ENCODE assay signal across 1 cellular context in the genomic region with DNA sequence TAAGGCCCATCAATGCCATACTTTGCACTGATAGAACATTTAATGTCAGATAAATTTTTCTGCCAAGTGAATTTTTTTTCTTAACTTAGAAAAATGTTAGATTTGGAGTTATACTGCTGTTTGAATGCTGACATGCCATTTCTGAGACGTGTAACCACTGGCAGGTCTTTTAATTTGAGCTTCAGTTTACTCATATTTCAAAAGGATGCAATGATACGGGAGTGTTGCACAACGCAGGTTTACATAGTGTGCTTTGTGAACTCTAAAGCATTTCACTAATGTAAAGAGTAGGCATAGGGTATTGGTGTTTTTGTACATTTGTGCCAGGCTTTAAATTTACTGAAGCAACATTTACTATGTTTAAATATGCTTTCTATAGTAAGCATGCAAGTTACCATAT.
TF ChIP-seq lines count a peak whose summit lies in the region.

No MANE protein-coding gene starts in this region.

TF ChIP-seq in HepG2, 621 proteins besides CTCF, POLR2A, EP300 and RAD21 (continued from another document and continues in another):
- TF ChIP-seq, protein P1, sequence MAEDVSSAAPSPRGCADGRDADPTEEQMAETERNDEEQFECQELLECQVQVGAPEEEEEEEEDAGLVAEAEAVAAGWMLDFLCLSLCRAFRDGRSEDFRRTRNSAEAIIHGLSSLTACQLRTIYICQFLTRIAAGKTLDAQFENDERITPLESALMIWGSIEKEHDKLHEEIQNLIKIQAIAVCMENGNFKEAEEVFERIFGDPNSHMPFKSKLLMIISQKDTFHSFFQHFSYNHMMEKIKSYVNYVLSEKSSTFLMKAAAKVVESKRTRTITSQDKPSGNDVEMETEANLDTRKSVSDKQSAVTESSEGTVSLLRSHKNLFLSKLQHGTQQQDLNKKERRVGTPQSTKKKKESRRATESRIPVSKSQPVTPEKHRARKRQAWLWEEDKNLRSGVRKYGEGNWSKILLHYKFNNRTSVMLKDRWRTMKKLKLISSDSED (CRISPR knock-in tag; IDR thresholded peaks at IDR 0.05): no peak
- no peak for TF ChIP-seq SPEN (CRISPR knock-in tag; IDR thresholded peaks at IDR 0.05; ENCODE audit: low read depth)
- no peak for TF ChIP-seq SP140L (CRISPR knock-in tag; IDR thresholded peaks at IDR 0.05; ENCODE audit: borderline replicate concordance)
- TF ChIP-seq, protein P2, sequence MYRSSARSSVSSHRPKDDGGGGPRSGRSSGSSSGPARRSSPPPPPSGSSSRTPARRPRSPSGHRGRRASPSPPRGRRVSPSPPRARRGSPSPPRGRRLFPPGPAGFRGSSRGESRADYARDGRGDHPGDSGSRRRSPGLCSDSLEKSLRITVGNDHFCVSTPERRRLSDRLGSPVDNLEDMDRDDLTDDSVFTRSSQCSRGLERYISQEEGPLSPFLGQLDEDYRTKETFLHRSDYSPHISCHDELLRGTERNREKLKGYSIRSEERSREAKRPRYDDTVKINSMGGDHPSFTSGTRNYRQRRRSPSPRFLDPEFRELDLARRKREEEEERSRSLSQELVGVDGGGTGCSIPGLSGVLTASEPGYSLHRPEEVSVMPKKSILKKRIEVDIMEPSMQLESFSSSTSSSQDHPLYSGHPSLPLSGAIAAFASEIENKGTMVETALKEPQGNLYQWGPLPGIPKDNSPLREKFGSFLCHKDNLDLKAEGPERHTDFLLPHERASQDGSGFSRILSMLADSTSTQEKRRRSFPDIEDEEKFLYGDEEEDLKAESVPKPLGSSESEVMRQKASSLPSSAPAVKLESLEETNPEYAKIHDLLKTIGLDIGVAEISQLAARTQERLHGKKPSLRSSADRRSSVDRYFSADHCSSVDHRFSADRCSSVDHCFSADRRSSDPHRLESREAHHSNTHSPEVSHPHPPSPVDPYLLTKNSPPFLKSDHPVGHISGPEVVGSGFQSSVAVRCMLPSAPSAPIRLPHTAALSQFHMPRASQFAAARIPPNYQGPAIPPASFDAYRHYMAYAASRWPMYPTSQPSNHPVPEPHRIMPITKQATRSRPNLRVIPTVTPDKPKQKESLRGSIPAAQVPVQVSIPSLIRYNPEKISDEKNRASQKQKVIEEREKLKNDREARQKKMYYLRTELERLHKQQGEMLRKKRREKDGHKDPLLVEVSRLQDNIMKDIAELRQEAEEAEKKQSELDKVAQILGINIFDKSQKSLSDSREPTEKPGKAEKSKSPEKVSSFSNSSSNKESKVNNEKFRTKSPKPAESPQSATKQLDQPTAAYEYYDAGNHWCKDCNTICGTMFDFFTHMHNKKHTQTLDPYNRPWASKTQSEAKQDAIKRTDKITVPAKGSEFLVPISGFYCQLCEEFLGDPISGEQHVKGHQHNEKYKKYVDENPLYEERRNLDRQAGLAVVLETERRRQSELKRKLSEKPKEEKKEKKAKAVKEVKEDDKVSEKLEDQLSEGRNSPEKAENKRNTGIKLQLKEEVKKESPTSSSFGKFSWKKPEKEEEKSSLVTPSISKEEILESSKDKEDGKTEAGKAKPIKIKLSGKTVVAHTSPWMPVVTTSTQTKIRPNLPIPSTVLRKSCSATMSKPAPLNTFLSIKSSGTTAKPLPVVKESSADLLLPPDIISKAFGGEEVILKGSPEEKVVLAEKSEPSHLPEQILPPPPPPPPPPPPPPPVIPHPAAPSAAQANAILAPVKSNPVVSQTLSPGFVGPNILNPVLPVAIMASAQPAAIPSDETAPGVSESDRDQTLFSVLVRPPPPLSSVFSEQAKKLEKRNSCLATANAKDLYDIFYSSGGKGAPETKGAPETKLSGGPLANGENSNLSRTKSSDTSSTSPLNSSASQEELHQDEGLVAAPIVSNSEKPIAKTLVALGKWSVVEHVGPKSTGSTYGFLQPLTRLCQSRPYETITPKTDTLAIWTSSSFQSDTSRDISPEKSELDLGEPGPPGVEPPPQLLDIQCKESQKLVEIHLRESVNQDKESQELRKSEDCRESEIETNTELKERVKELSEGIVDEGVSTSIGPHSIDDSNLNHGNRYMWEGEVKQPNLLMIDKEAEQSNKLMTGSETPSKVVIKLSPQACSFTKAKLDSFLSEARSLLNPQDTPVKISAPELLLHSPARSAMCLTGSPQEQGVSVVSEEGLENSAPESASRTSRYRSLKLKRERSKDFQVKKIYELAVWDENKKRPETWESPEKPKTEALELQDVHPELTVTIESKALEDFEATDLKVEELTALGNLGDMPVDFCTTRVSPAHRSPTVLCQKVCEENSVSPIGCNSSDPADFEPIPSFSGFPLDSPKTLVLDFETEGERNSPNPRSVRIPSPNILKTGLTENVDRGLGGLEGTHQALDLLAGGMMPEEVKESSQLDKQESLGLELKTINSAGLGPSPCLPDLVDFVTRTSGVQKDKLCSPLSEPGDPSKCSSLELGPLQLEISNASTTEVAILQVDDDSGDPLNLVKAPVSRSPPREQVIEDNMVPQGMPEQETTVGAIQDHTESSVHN (CRISPR knock-in tag; IDR thresholded peaks at IDR 0.05): no peak
- TF ChIP-seq, protein P3, sequence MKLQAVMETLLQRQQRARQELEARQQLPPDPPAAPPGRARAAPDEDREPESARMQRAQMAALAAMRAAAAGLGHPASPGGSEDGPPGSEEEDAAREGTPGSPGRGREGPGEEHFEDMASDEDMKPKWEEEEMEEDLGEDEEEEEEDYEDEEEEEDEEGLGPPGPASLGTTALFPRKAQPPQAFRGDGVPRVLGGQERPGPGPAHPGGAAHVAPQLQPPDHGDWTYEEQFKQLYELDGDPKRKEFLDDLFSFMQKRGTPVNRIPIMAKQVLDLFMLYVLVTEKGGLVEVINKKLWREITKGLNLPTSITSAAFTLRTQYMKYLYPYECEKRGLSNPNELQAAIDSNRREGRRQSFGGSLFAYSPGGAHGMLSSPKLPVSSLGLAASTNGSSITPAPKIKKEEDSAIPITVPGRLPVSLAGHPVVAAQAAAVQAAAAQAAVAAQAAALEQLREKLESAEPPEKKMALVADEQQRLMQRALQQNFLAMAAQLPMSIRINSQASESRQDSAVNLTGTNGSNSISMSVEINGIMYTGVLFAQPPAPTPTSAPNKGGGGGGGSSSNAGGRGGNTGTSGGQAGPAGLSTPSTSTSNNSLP (IDR thresholded peaks at IDR 0.05; ENCODE audit: low read depth, low read length): peak; percentile 95; the same call in 1 of the 2 replicates
- TF ChIP-seq, protein P4, sequence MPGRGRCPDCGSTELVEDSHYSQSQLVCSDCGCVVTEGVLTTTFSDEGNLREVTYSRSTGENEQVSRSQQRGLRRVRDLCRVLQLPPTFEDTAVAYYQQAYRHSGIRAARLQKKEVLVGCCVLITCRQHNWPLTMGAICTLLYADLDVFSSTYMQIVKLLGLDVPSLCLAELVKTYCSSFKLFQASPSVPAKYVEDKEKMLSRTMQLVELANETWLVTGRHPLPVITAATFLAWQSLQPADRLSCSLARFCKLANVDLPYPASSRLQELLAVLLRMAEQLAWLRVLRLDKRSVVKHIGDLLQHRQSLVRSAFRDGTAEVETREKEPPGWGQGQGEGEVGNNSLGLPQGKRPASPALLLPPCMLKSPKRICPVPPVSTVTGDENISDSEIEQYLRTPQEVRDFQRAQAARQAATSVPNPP (CRISPR knock-in tag; IDR thresholded peaks at IDR 0.05): no peak
- TF ChIP-seq, protein P5, sequence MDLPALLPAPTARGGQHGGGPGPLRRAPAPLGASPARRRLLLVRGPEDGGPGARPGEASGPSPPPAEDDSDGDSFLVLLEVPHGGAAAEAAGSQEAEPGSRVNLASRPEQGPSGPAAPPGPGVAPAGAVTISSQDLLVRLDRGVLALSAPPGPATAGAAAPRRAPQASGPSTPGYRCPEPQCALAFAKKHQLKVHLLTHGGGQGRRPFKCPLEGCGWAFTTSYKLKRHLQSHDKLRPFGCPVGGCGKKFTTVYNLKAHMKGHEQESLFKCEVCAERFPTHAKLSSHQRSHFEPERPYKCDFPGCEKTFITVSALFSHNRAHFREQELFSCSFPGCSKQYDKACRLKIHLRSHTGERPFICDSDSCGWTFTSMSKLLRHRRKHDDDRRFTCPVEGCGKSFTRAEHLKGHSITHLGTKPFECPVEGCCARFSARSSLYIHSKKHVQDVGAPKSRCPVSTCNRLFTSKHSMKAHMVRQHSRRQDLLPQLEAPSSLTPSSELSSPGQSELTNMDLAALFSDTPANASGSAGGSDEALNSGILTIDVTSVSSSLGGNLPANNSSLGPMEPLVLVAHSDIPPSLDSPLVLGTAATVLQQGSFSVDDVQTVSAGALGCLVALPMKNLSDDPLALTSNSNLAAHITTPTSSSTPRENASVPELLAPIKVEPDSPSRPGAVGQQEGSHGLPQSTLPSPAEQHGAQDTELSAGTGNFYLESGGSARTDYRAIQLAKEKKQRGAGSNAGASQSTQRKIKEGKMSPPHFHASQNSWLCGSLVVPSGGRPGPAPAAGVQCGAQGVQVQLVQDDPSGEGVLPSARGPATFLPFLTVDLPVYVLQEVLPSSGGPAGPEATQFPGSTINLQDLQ (CRISPR knock-in tag; IDR thresholded peaks at IDR 0.05): no peak
- TF ChIP-seq, protein P6, sequence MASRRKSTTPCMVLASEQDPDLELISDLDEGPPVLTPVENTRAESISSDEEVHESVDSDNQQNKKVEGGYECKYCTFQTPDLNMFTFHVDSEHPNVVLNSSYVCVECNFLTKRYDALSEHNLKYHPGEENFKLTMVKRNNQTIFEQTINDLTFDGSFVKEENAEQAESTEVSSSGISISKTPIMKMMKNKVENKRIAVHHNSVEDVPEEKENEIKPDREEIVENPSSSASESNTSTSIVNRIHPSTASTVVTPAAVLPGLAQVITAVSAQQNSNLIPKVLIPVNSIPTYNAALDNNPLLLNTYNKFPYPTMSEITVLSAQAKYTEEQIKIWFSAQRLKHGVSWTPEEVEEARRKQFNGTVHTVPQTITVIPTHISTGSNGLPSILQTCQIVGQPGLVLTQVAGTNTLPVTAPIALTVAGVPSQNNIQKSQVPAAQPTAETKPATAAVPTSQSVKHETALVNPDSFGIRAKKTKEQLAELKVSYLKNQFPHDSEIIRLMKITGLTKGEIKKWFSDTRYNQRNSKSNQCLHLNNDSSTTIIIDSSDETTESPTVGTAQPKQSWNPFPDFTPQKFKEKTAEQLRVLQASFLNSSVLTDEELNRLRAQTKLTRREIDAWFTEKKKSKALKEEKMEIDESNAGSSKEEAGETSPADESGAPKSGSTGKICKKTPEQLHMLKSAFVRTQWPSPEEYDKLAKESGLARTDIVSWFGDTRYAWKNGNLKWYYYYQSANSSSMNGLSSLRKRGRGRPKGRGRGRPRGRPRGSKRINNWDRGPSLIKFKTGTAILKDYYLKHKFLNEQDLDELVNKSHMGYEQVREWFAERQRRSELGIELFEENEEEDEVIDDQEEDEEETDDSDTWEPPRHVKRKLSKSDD (CRISPR knock-in tag; IDR thresholded peaks at IDR 0.05; ENCODE audit: low read depth): no peak
- peak; percentile 66 for TF ChIP-seq THAP11 (CRISPR knock-in tag; IDR thresholded peaks at IDR 0.05)
- TF ChIP-seq CCDC6 (CRISPR knock-in tag; IDR thresholded peaks at IDR 0.05): no peak
- TF ChIP-seq ZNF296 (CRISPR knock-in tag; conservative IDR thresholded peaks at IDR 0.05): no peak
- TF ChIP-seq SUZ12 (IDR thresholded peaks at IDR 0.05; ENCODE audit: low read depth, low read length): no peak
- TF ChIP-seq, protein P7, sequence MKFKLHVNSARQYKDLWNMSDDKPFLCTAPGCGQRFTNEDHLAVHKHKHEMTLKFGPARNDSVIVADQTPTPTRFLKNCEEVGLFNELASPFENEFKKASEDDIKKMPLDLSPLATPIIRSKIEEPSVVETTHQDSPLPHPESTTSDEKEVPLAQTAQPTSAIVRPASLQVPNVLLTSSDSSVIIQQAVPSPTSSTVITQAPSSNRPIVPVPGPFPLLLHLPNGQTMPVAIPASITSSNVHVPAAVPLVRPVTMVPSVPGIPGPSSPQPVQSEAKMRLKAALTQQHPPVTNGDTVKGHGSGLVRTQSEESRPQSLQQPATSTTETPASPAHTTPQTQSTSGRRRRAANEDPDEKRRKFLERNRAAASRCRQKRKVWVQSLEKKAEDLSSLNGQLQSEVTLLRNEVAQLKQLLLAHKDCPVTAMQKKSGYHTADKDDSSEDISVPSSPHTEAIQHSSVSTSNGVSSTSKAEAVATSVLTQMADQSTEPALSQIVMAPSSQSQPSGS (CRISPR knock-in tag; IDR thresholded peaks at IDR 0.05): peak; percentile 50; the same call in 1 of the 2 replicates
- TF ChIP-seq CBX5 (CRISPR knock-in tag; IDR thresholded peaks at IDR 0.05; ENCODE audit: borderline replicate concordance): no peak
- TF ChIP-seq ZNF615 (CRISPR knock-in tag; IDR thresholded peaks at IDR 0.05; ENCODE audit: borderline replicate concordance): no peak
- TF ChIP-seq ADNP (CRISPR knock-in tag; IDR thresholded peaks at IDR 0.05): no peak
- TF ChIP-seq SMARCE1 (IDR thresholded peaks at IDR 0.05; ENCODE audit: borderline replicate concordance): no peak
- TF ChIP-seq ZC3H13 (CRISPR knock-in tag; IDR thresholded peaks at IDR 0.05): no peak
- TF ChIP-seq HOXA9 (CRISPR knock-in tag; IDR thresholded peaks at IDR 0.05; ENCODE audit: borderline replicate concordance): no peak
- TF ChIP-seq, protein P8, sequence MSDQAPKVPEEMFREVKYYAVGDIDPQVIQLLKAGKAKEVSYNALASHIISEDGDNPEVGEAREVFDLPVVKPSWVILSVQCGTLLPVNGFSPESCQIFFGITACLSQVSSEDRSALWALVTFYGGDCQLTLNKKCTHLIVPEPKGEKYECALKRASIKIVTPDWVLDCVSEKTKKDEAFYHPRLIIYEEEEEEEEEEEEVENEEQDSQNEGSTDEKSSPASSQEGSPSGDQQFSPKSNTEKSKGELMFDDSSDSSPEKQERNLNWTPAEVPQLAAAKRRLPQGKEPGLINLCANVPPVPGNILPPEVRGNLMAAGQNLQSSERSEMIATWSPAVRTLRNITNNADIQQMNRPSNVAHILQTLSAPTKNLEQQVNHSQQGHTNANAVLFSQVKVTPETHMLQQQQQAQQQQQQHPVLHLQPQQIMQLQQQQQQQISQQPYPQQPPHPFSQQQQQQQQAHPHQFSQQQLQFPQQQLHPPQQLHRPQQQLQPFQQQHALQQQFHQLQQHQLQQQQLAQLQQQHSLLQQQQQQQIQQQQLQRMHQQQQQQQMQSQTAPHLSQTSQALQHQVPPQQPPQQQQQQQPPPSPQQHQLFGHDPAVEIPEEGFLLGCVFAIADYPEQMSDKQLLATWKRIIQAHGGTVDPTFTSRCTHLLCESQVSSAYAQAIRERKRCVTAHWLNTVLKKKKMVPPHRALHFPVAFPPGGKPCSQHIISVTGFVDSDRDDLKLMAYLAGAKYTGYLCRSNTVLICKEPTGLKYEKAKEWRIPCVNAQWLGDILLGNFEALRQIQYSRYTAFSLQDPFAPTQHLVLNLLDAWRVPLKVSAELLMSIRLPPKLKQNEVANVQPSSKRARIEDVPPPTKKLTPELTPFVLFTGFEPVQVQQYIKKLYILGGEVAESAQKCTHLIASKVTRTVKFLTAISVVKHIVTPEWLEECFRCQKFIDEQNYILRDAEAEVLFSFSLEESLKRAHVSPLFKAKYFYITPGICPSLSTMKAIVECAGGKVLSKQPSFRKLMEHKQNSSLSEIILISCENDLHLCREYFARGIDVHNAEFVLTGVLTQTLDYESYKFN (CRISPR knock-in tag; conservative IDR thresholded peaks at IDR 0.05): peak; percentile 60
- TF ChIP-seq FOXJ3 (CRISPR knock-in tag; IDR thresholded peaks at IDR 0.05; ENCODE audit: borderline replicate concordance): peak; percentile 73; the same call in 1 of the 2 replicates
- no peak for TF ChIP-seq ELF1 (CRISPR knock-in tag; IDR thresholded peaks at IDR 0.05)
- no peak for TF ChIP-seq ZNF7 (CRISPR knock-in tag; IDR thresholded peaks at IDR 0.05)
- TF ChIP-seq, protein P9, sequence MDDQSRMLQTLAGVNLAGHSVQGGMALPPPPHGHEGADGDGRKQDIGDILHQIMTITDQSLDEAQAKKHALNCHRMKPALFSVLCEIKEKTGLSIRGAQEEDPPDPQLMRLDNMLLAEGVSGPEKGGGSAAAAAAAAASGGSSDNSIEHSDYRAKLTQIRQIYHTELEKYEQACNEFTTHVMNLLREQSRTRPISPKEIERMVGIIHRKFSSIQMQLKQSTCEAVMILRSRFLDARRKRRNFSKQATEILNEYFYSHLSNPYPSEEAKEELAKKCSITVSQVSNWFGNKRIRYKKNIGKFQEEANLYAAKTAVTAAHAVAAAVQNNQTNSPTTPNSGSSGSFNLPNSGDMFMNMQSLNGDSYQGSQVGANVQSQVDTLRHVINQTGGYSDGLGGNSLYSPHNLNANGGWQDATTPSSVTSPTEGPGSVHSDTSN (CRISPR knock-in tag; IDR thresholded peaks at IDR 0.05; ENCODE audit: borderline replicate concordance): no peak
- TF ChIP-seq SIN3A (IDR thresholded peaks at IDR 0.05; ENCODE audit: borderline replicate concordance, low read depth, low read length): no peak
- TF ChIP-seq SMARCC2 (IDR thresholded peaks at IDR 0.05): no peak
- TF ChIP-seq ATF7-NPFF (CRISPR knock-in tag; IDR thresholded peaks at IDR 0.05; ENCODE audit: low read depth): no peak
- peak in 1 of 2 experiments; percentile 75; a peak in 1 of 4 replicates for TF ChIP-seq KLF16 (CRISPR knock-in tag; IDR thresholded peaks at IDR 0.05)
